Comparison of ENCODE assay signal across 8 cellular contexts in the genomic region with DNA sequence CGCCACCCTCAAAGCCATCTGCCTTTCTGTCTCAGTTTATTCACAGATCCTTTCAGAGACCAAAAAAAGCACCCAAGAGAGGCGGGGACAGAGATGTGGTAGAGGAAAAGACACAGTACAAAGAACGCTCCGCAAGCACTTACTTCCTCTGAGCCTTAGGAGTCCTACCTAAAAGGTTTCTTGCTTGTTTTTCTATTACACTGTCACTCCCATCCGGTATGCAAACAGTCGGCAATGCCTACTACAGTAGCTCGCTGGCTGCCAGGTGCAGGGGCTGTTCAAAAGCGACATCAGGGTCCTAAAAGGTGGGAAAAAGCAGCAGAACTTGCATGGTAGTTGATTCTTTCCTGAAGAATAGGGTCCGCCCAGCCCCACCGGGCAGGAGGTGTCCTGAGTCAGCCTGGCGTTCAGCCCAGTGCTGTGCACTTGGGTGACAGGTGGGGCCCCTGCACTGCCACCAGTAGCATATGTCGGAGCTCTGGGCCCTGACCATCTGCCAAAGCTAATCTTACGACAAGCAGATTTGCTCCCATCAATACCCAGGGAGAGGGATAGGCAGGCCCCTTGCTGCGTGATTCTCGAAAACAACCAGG. TPM values are rescaled to one million over a fixed set of nuclear protein-coding genes. Genes with fewer than 3 reads are reported as not detected.
DNase-seq lines count a peak whose midpoint lies in the region; ATAC-seq and TF ChIP-seq lines count a peak whose summit lies in the region.

No MANE protein-coding gene starts in this region.

- H3K27me3 ChIP-seq in ovary, result no peaks in the 10 kb centered on the region

- no peaks in the 10 kb centered on the region for H3K9me3 ChIP-seq in ovary

- no peaks in the 10 kb centered on the region for H3K36me3 ChIP-seq in ovary

- H3K4me3 ChIP-seq in fibroblast of villous mesenchyme (ENCODE audit: low read depth, low read length) (peak overlapping the region; percentile 89), ovary (peak overlapping the region; percentile 85)

- DNase-seq in NCI-H345 treated with DMSO at 0.1 percent for 48 hours (lab: John Stamatoyannopoulos, UW; ENCODE audit: unreplicated experiment) (peak; percentile 75), NCI-H345 (lab: John Stamatoyannopoulos, UW) (no peak), NCI-H69 (lab: John Stamatoyannopoulos, UW) (peak; percentile 97), fibroblast of villous mesenchyme (ENCODE audit: low read depth) (no peak), ovary (peak in 2 of 5 donors; percentile 54 to 56), HPDE6-E6E7 (ENCODE audit: extremely low spot score) (no peak)
- DNase-seq in activated T-cell treated with anti-CD3 and anti-CD28 coated beads, Interleukin-2, amount 50 U/mL, for 48 hours, result peak; percentile 61 to 63

- no peak overlapping the region for H3K27ac ChIP-seq in ovary

- TF ChIP-seq POLR2A in ovary (IDR thresholded peaks at IDR 0.05), result no peak

- intact Hi-C loops in ovary (cut with DNase I), result no loop called here

- H3K4me1 ChIP-seq in ovary (ENCODE audit: insufficient read depth), result peaks cover 10% of the 10 kb centered on the region

- whole genome bisulfite sequencing in ovary, 3 donors, result 22 to 25% (median 23%) methylated on average over 15 of the region's 15 CpGs

- peak; percentile 31 for ATAC-seq in HG02884 (IDR thresholded peaks at IDR 0.05; ENCODE audit: unreplicated experiment)

- TF ChIP-seq EP300 in ovary (IDR thresholded peaks at IDR 0.05), result no peak

- TF ChIP-seq CTCF in fibroblast of villous mesenchyme (IDR thresholded peaks at IDR 0.05; ENCODE audit: insufficient read depth, low read depth, low read length) (no peak), ovary (IDR thresholded peaks at IDR 0.05) (no peak)

RNA-seq across cellular contexts. Expression of a gene that starts 0.7 kb away (rescaled TPM):
- total RNA-seq in fibroblast of villous mesenchyme, result 21.6 and 26.1 TPM in 2 replicates
- total RNA-seq in ovary, result 10 to 100 TPM in 6 of 7 donors, 1 to 10 TPM in 1; 5.5 to 28.1 (median 21.5) TPM
- polyA plus RNA-seq in ovary, result 1 to 10 TPM; 4.2 to 8.6 TPM

RNA-seq across cellular contexts. Expression of a gene that starts 30.1 kb away (rescaled TPM):
- total RNA-seq in fibroblast of villous mesenchyme (59.6 and 68.6 TPM in 2 replicates), ovary (100 to 1,000 TPM in 5 of 7 donors, 10 to 100 TPM in 2; 19.9 to 161 (median 133) TPM)
- polyA plus RNA-seq in ovary, result 100 to 1,000 TPM; 101 to 149 TPM

RNA-seq across cellular contexts. Expression of a gene that starts 40.1 kb away (rescaled TPM):
- total RNA-seq in fibroblast of villous mesenchyme, result 1.3 TPM in 1 of 2 replicates, not detected in the other
- under 1 TPM in 2 of 7 donors, not detected in 5; 0.34 to 0.54 TPM for total RNA-seq in ovary
- polyA plus RNA-seq in ovary, result not detected

Comparison
In these comparisons a context has a peak if more than half of its experiments do, and no peak if none do; other contexts are left out.
1. DNase-seq: peak in NCI-H345 treated with DMSO at 0.1 percent for 48 hours (single experiment), NCI-H69 (single experiment) and activated T-cell treated with anti-CD3 and anti-CD28 coated beads, Interleukin-2, amount 50 U/mL, for 48 hours (2 of 2); none in NCI-H345 (single experiment), fibroblast of villous mesenchyme (single experiment) and HPDE6-E6E7 (single experiment).